In genomic region chr2:8544168-8544785, GRCh38 we compare ENCODE assay signal across 9 cellular contexts.
A peak's percentile ranks its signal among the peaks of the same experiment; 100 is the strongest.
DNase-seq lines count a peak whose midpoint lies in the region; ATAC-seq and TF ChIP-seq lines count a peak whose summit lies in the region.
"Had no signal": no experiment of that assay in that cellular context is flagged by ENCODE, and none has a peak within 500 bp of the region (broad histone marks: within the 10 kb centered on the region; RNA-seq: fewer than 3 reads in every experiment).

No MANE protein-coding gene starts in this region.

- peaks cover 21 to 80% of the 10 kb centered on the region in 2 donors for H3K4me1 ChIP-seq in left lung
- peaks cover 45% of the 10 kb centered on the region for H3K4me1 ChIP-seq in suprapubic skin

- intact Hi-C loops in left lung (cut with DNase I): no loop called here

- no peaks in the 10 kb centered on the region for H3K27me3 ChIP-seq in left lung
- no peaks in the 10 kb centered on the region for H3K27me3 ChIP-seq in suprapubic skin

- H3K4me3 Mint-ChIP-seq in activated T-cell treated with anti-CD3 and anti-CD28 coated beads, Interleukin-2, amount 50 U/mL, for 24 hours: peak overlapping the region; percentile 58
- H3K4me3 Mint-ChIP-seq in activated CD4-positive, alpha-beta memory T cell treated with anti-CD3 and anti-CD28 coated beads, Interleukin-2, amount 10 ng/mL, durations not matched to agents 7 days and 5 days: peak overlapping the region; percentile 39

- POLR2A ChIA-PET in activated CD4-positive, alpha-beta memory T cell treated with anti-CD3 and anti-CD28 coated beads, Interleukin-2, amount 10 ng/mL, durations not matched to agents 7 days and 5 days (lab: Charles Lee): interaction anchor here (0.7 to 9.6 kb wide), 37 partner anchors 22 to 1115 kb away, joined by 3 to 230 read pairs (median 5); partner anchors contain the start of gene ID2

- peaks cover 87% of the 10 kb centered on the region for H3K4me1 Mint-ChIP-seq in activated T-cell treated with anti-CD3 and anti-CD28 coated beads, Interleukin-2, amount 50 U/mL, for 24 hours (ENCODE audit: low read depth)
- H3K4me1 Mint-ChIP-seq in activated CD4-positive, alpha-beta memory T cell treated with anti-CD3 and anti-CD28 coated beads, Interleukin-2, amount 10 ng/mL, durations not matched to agents 7 days and 5 days: peaks cover 89% of the 10 kb centered on the region

- H3K27ac ChIP-seq in left lung: peak overlapping the region; percentile 76 to 88
- peak overlapping the region; percentile 49 for H3K27ac ChIP-seq in suprapubic skin

- H3K36me3 ChIP-seq in left lung: no peaks in the 10 kb centered on the region
- H3K36me3 ChIP-seq in suprapubic skin: no peaks in the 10 kb centered on the region

- H3K9me3 ChIP-seq in left lung: no peaks in the 10 kb centered on the region
- no peaks in the 10 kb centered on the region for H3K9me3 ChIP-seq in suprapubic skin

- TF ChIP-seq EP300 in suprapubic skin (IDR thresholded peaks at IDR 0.05): no peak

- no peak for TF ChIP-seq POLR2A in suprapubic skin (IDR thresholded peaks at IDR 0.05)

- no peaks in the 10 kb centered on the region for H3K27me3 Mint-ChIP-seq in activated T-cell treated with anti-CD3 and anti-CD28 coated beads, Interleukin-2, amount 50 U/mL, for 24 hours
- H3K27me3 Mint-ChIP-seq in activated CD4-positive, alpha-beta memory T cell treated with anti-CD3 and anti-CD28 coated beads, Interleukin-2, amount 10 ng/mL, durations not matched to agents 7 days and 5 days: no peaks in the 10 kb centered on the region

- no peak overlapping the region for H3K4me3 ChIP-seq in left lung
- H3K4me3 ChIP-seq in suprapubic skin: no peak overlapping the region

- no peaks in the 10 kb centered on the region for H3K36me3 Mint-ChIP-seq in activated T-cell treated with anti-CD3 and anti-CD28 coated beads, Interleukin-2, amount 50 U/mL, for 24 hours (ENCODE audit: low read depth)
- H3K36me3 Mint-ChIP-seq in activated CD4-positive, alpha-beta memory T cell treated with anti-CD3 and anti-CD28 coated beads, Interleukin-2, amount 10 ng/mL, durations not matched to agents 7 days and 5 days (ENCODE audit: low read depth): no peaks in the 10 kb centered on the region

- WGBS in suprapubic skin: 89% methylated on average over 16 of the region's 16 CpGs

- no peaks in the 10 kb centered on the region for H3K9me3 Mint-ChIP-seq in activated T-cell treated with anti-CD3 and anti-CD28 coated beads, Interleukin-2, amount 50 U/mL, for 24 hours
- H3K9me3 Mint-ChIP-seq in activated CD4-positive, alpha-beta memory T cell treated with anti-CD3 and anti-CD28 coated beads, Interleukin-2, amount 10 ng/mL, durations not matched to agents 7 days and 5 days: no peaks in the 10 kb centered on the region

- peak overlapping the region; percentile 99 for H3K27ac Mint-ChIP-seq in activated T-cell treated with anti-CD3 and anti-CD28 coated beads, Interleukin-2, amount 50 U/mL, for 24 hours
- peak overlapping the region; percentile 100 for H3K27ac Mint-ChIP-seq in activated CD4-positive, alpha-beta memory T cell treated with anti-CD3 and anti-CD28 coated beads, Interleukin-2, amount 10 ng/mL, durations not matched to agents 7 days and 5 days

- ATAC-seq in left lung (peak; percentile 1), HG03045 (IDR thresholded peaks at IDR 0.05; ENCODE audit: unreplicated experiment) (no peak)

- CTCF ChIA-PET in activated CD4-positive, alpha-beta memory T cell treated with anti-CD3 and anti-CD28 coated beads, Interleukin-2, amount 10 ng/mL, durations not matched to agents 7 days and 5 days (lab: Charles Lee): interaction anchor here (0.8 to 4.2 kb wide), 37 partner anchors 9 to 1117 kb away, joined by 3 to 54 read pairs (median 5); partner anchors contain the start of gene ID2

- DNase-seq in activated T-cell treated with anti-CD3 and anti-CD28 coated beads, Interleukin-2, amount 50 U/mL, for 24 hours: no peak
- DNase-seq in activated T-cell treated with anti-CD3 and anti-CD28 coated beads, Interleukin-2, amount 50 U/mL, for 1 hour: no peak
- no peak for DNase-seq in activated CD4-positive, alpha-beta memory T cell treated with anti-CD3 and anti-CD28 coated beads, Interleukin-2, amount 10 ng/mL, durations not matched to agents 7 days and 5 days
- DNase-seq in left lung: peak in 1 of 2 donors; percentile 35
- no peak for DNase-seq in suprapubic skin (ENCODE audit: low spot score in 2 of 2)
- DNase-seq in DMS79 (lab: John Stamatoyannopoulos, UW): no peak
- DNase-seq in RPMI8226: no peak
- DNase-seq: midbrain had no signal

- TF ChIP-seq CTCF in left lung (IDR thresholded peaks at IDR 0.05) (no peak), suprapubic skin (IDR thresholded peaks at IDR 0.05) (no peak)
